18 cellular contexts compared by ENCODE assay signal in the genomic region with DNA sequence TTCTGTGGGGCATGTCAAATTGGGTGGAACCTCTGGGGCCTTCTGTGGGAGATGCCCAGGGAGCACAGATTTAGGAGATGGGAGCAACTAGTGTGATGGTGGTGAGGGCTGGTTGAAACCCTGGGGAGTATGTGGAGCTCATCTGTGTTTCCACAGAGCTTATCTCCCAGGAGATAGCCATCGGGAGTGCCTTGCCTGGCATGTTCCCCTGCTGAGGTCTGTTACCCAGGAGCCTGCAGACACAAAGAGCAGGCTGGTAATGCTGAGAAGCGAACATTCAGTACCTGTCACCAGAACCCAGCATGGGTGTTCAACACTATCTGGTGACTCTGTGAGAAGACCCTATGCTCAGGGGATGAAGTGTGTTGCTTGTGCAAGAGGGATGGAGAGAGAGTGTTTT.
A peak's percentile ranks its signal among the peaks of the same experiment; 100 is the strongest.
DNase-seq lines count a peak whose midpoint lies in the region; ATAC-seq and TF ChIP-seq lines count a peak whose summit lies in the region.
"Had no signal": no experiment of that assay in that cellular context is flagged by ENCODE, and none has a peak within 500 bp of the region (broad histone marks: within the 10 kb centered on the region; RNA-seq: fewer than 3 reads in every experiment).

No MANE protein-coding gene starts in this region.

- H3K27me3 ChIP-seq in endodermal cell (ENCODE audit: control insufficient read depth, insufficient read depth, low read length, poor library complexity, severe bottlenecking), result peaks cover 7% of the 10 kb centered on the region
- no peaks in the 10 kb centered on the region for H3K27me3 ChIP-seq in thoracic aorta (replicated peaks; ENCODE audit: insufficient read depth)

- 64 to 78% methylated on average over 1 to 2 of the region's 2 CpGs for WGBS in endodermal cell (ENCODE audit: insufficient coverage in 1 of 2, insufficient read length in 1 of 2), 2 experiments

- H3K36me3 ChIP-seq in endodermal cell (ENCODE audit: control insufficient read depth, insufficient read depth, low read length) (no peaks in the 10 kb centered on the region), thoracic aorta (no peaks in the 10 kb centered on the region)

- H3K9me3 Mint-ChIP-seq in endodermal cell, result no peaks in the 10 kb centered on the region
- H3K9me3 Mint-ChIP-seq: IgD-negative memory B cell had no signal

- no peaks in the 10 kb centered on the region for H3K36me3 Mint-ChIP-seq in endodermal cell (ENCODE audit: low read depth)
- H3K36me3 Mint-ChIP-seq: CD4-positive, CD25-positive, alpha-beta regulatory T cell; CD8-positive, alpha-beta memory T cell; IgD-negative memory B cell had no signal

- no peaks in the 10 kb centered on the region for H3K9me3 ChIP-seq in endodermal cell (ENCODE audit: control insufficient read depth, low read length)
- H3K9me3 ChIP-seq in thoracic aorta, result no peaks in the 10 kb centered on the region
- H3K9me3 ChIP-seq: Caco-2 had no signal

- no peak overlapping the region for H3K9ac ChIP-seq in endodermal cell (ENCODE audit: extremely low read depth, low read length, poor library complexity, severe bottlenecking)

- ATAC-seq in thoracic aorta (ENCODE audit: insufficient number of reproducible peaks, low FRiP score, low read depth), result no peak
- ATAC-seq in HG03139 (IDR thresholded peaks at IDR 0.05; ENCODE audit: unreplicated experiment), result no peak
- ATAC-seq: HCT116, HepG2 had no signal

- DNase-seq in COR-L47 (lab: John Stamatoyannopoulos, UW), result peak; percentile 22
- peak; percentile 23 for DNase-seq in NCI-H69 (lab: John Stamatoyannopoulos, UW)
- DNase-seq in endodermal cell, result peak; percentile 60
- DNase-seq in thoracic aorta (ENCODE audit: low spot score), result no peak
- no peak for DNase-seq in HUDEP-2 (lab: John Stamatoyannopoulos, UW; ENCODE audit: unreplicated experiment in 76 of 76)
- DNase-seq in cortex of kidney (lab: John Stamatoyannopoulos, UW), result no peak
- DNase-seq: C1 segment of cervical spinal cord; Caco-2; CD4-positive, CD25-positive, alpha-beta regulatory T cell; CD8-positive, alpha-beta memory T cell; GOT3; H7; HFFc6 had no signal

- no peak overlapping the region for H3K4me3 Mint-ChIP-seq in endodermal cell
- H3K4me3 Mint-ChIP-seq: B cell; CD4-positive, CD25-positive, alpha-beta regulatory T cell; CD8-positive, alpha-beta memory T cell; HFFc6; IgD-negative memory B cell had no signal

- H3K27ac ChIP-seq in endodermal cell (ENCODE audit: low read depth, low read length) (no peak overlapping the region), thoracic aorta (peak overlapping the region; percentile 12 to 27)

- H3K4me1 ChIP-seq in endodermal cell (ENCODE audit: control insufficient read depth, insufficient read depth, low read length) (peaks cover 21% of the 10 kb centered on the region), thoracic aorta (ENCODE audit: control insufficient read depth in 1 of 2, low read depth in 2 of 2) (peaks cover 17 to 44% of the 10 kb centered on the region in 2 donors)

- peaks cover 28% of the 10 kb centered on the region for H3K4me1 Mint-ChIP-seq in endodermal cell
- H3K4me1 Mint-ChIP-seq: B cell; CD4-positive, CD25-positive, alpha-beta regulatory T cell; CD8-positive, alpha-beta memory T cell; IgD-negative memory B cell had no signal

- H3K4me3 ChIP-seq in endodermal cell (ENCODE audit: low read length), result no peak overlapping the region
- no peak overlapping the region for H3K4me3 ChIP-seq in thoracic aorta

- TF ChIP-seq CTCF in endodermal cell (conservative IDR thresholded peaks at IDR 0.05), result no peak
- TF ChIP-seq CTCF in thoracic aorta (IDR thresholded peaks at IDR 0.05), result no peak

- H3K27me3 Mint-ChIP-seq in endodermal cell (ENCODE audit: insufficient read depth), result peaks cover 13% of the 10 kb centered on the region
- H3K27me3 Mint-ChIP-seq: CD4-positive, CD25-positive, alpha-beta regulatory T cell had no signal

- no peak overlapping the region for H3K27ac Mint-ChIP-seq in endodermal cell
- H3K27ac Mint-ChIP-seq: B cell; CD8-positive, alpha-beta memory T cell; HFFc6; IgD-negative memory B cell had no signal

Comparison
In these comparisons a context has a peak if more than half of its experiments do, and no peak if none do; other contexts are left out.
1. DNase-seq: peak in COR-L47 (single experiment), NCI-H69 (single experiment) and endodermal cell (single experiment); none in thoracic aorta (single experiment), HUDEP-2 (0 of 76) and cortex of kidney (single experiment).